1 cellular context compared by ENCODE assay signal in the genomic region with DNA sequence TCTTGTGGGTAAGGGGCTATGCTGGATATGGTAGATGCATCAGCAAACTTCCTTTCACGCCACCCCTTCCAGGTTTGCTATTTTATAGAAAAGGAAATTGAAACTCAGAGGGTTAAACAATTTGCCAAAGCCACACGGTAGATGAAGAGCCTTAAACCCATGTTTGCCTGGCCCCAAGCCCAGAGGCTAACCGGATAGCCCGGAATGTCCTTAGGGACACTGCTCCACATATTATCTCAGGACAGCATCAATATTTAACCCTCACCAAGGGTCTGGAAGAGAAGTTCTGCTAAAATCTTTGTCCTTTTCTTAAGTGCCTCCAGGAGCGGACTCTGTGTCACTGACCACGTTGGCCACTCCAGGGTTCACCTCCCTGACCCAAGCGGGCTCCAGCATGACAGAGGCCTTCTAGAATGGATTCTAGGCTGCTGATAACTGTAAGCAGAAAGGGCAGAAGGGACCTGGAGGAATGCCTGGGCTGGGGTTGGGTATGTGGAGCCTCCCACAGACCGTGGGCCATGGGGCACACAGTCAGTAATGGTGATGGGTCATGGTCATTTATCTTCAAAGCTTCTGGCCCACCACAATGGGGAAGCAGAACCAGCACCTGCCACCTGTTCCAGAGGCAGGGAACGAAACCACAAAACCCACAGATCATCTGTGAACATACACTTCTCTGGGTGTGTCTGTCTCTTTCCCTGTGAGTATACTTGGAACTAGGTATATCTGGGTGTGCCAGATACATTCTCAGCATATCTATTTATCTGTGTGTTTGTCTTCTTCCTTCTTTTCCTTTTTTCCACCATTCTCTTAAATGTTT.
TF ChIP-seq lines count a peak whose summit lies in the region.

No MANE protein-coding gene starts in this region.

TF ChIP-seq in K562, 482 proteins besides CTCF, POLR2A, EP300 and RAD21 (continues in another document):
- TF ChIP-seq BRF1 (IDR thresholded peaks at IDR 0.05; ENCODE audit: borderline replicate concordance, extremely low read depth, insufficient read length) (no peak), SRF (CRISPR knock-in tag; IDR thresholded peaks at IDR 0.05) (no peak), MAFF (IDR thresholded peaks at IDR 0.05; ENCODE audit: low read length) (no peak), TEAD2 (tag; IDR thresholded peaks at IDR 0.05) (no peak), RB1 (IDR thresholded peaks at IDR 0.05; ENCODE audit: low read depth) (no peak), PHF20 (IDR thresholded peaks at IDR 0.05; ENCODE audit: partially characterized antibody) (no peak), FOXK2 (conservative IDR thresholded peaks at IDR 0.05 in 1 of 2, IDR thresholded peaks at IDR 0.05 in 1 of 2; ENCODE audit: low read depth in 2 of 2) (no peak), PREB (CRISPR knock-in tag; IDR thresholded peaks at IDR 0.05) (no peak), CBFA2T3 (IDR thresholded peaks at IDR 0.05) (peak; percentile 90), BACH1 (tag; IDR thresholded peaks at IDR 0.05) (no peak; the same call in 1 of the 2 replicates), DIDO1 (tag; IDR thresholded peaks at IDR 0.05; ENCODE audit: low read depth) (no peak), CBX3 (IDR thresholded peaks at IDR 0.05; ENCODE audit: borderline replicate concordance in 1 of 2, low read length in 2 of 2) (no peak), POLR2B (IDR thresholded peaks at IDR 0.05; ENCODE audit: low read depth, partially characterized antibody) (no peak), RBBP5 (IDR thresholded peaks at IDR 0.05; ENCODE audit: borderline replicate concordance, insufficient read depth, low read length, poor library complexity, severe bottlenecking) (no peak), ZFP1 (CRISPR knock-in tag; IDR thresholded peaks at IDR 0.05) (no peak), ZFPM2 (CRISPR knock-in tag; IDR thresholded peaks at IDR 0.05) (no peak), HDAC3 (IDR thresholded peaks at IDR 0.05; ENCODE audit: borderline replicate concordance, partially characterized antibody) (peak; percentile 76), ZNF561 (CRISPR knock-in tag; conservative IDR thresholded peaks at IDR 0.05) (no peak), SMAD2 (IDR thresholded peaks at IDR 0.05; ENCODE audit: low read depth, low read length) (no peak), ZNF280A (IDR thresholded peaks at IDR 0.05; ENCODE audit: low read depth, partially characterized antibody) (no peak), YY1 (IDR thresholded peaks at IDR 0.05; ENCODE audit: borderline replicate concordance in 1 of 3, control insufficient read depth in 1 of 3, extremely low read depth in 1 of 3, insufficient read depth in 3 of 3, insufficient read length in 1 of 3, insufficient replicate concordance in 2 of 3, low read depth in 1 of 3, low read length in 2 of 3) (no peak), ZBTB43 (CRISPR knock-in tag; IDR thresholded peaks at IDR 0.05) (no peak), ZBTB33 (CRISPR knock-in tag; IDR thresholded peaks at IDR 0.05) (no peak), ZNF780A (CRISPR knock-in tag; IDR thresholded peaks at IDR 0.05) (no peak), TAF15 (IDR thresholded peaks at IDR 0.05; ENCODE audit: low read depth, low read length) (no peak), ZNF282 (CRISPR knock-in tag; IDR thresholded peaks at IDR 0.05) (no peak), FOXP4 (CRISPR knock-in tag; IDR thresholded peaks at IDR 0.05; ENCODE audit: borderline replicate concordance) (no peak), MYC (IDR thresholded peaks at IDR 0.05; ENCODE audit: low read depth, low read length) (no peak), MYC (CRISPR knock-in tag; IDR thresholded peaks at IDR 0.05; ENCODE audit: borderline replicate concordance, low read depth) (no peak), HDGF (IDR thresholded peaks at IDR 0.05) (no peak), CHD7 (IDR thresholded peaks at IDR 0.05; ENCODE audit: low read depth, low read length) (no peak)
- TF ChIP-seq, protein P1, sequence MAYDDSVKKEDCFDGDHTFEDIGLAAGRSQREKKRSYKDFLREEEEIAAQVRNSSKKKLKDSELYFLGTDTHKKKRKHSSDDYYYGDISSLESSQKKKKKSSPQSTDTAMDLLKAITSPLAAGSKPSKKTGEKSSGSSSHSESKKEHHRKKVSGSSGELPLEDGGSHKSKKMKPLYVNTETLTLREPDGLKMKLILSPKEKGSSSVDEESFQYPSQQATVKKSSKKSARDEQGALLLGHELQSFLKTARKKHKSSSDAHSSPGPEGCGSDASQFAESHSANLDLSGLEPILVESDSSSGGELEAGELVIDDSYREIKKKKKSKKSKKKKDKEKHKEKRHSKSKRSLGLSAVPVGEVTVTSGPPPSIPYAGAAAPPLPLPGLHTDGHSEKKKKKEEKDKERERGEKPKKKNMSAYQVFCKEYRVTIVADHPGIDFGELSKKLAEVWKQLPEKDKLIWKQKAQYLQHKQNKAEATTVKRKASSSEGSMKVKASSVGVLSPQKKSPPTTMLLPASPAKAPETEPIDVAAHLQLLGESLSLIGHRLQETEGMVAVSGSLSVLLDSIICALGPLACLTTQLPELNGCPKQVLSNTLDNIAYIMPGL (CRISPR knock-in tag; IDR thresholded peaks at IDR 0.05), result no peak
- TF ChIP-seq, protein P2, sequence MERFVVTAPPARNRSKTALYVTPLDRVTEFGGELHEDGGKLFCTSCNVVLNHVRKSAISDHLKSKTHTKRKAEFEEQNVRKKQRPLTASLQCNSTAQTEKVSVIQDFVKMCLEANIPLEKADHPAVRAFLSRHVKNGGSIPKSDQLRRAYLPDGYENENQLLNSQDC (CRISPR knock-in tag; IDR thresholded peaks at IDR 0.05), result no peak
